Comparison of ENCODE assay signal across 9 cellular contexts in the genomic region with DNA sequence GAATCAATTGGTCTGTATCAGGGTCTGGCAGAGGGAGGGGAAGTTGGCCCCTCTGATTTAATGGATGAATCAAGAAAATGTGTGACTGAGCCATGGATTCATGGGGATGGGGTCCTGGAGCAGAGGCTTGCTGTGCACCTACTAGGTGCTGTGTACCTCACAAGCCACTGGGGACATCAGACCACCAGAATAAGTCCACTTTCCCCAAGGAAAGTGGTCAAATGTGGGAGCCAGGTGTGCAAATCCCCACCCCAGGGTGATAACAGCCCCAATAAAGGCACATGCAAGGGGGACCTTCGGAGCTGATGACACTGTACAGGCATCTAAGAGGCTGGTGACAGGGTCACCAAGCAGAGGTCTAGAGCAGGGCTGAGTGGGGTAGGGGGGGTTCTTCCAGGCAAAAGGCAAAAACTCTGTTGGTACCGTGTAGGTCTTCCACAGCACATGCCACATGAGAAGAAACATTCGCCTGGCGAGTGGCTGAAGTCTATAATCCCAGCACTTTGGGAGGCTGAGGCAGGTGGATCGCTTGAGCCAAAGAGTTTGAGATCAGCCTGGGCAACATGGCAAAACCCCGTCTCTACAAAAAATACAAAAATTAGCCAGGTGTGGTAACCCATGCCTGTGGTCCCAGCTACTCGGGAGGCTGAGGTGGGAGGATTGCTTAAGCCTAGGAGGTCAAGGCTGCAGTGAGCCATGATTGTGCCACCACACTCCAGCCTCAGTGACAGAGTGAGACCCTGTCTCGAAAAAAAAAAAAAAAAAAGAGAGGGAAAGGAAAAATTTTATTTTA. TPM values are rescaled to one million over a fixed set of nuclear protein-coding genes. Genes with fewer than 3 reads are reported as not detected.
DNase-seq lines count a peak whose midpoint lies in the region; ATAC-seq, FAIRE-seq and TF ChIP-seq lines count a peak whose summit lies in the region.
"Had no signal": no experiment of that assay in that cellular context is flagged by ENCODE, and none has a peak within 500 bp of the region (broad histone marks: within the 10 kb centered on the region; RNA-seq: fewer than 3 reads in every experiment).

No MANE protein-coding gene starts in this region.

- H3K36me3 ChIP-seq in CD8-positive, alpha-beta T cell (ENCODE audit: insufficient read depth, low read length), result no peaks in the 10 kb centered on the region
- H3K36me3 ChIP-seq in Loucy (ENCODE audit: insufficient read depth, low read length) (no peaks in the 10 kb centered on the region), pancreas (no peaks in the 10 kb centered on the region)

- no peak overlapping the region for H3K4me3 ChIP-seq in CD8-positive, alpha-beta T cell (ENCODE audit: low read depth, low read length)
- peak overlapping the region; percentile 51 for H3K4me3 ChIP-seq in Loucy (ENCODE audit: low read length, poor library complexity, severe bottlenecking)
- H3K4me3 ChIP-seq in coronary artery, result no peak overlapping the region
- H3K4me3 ChIP-seq in pancreas, result no peak overlapping the region

- H3K9me2 ChIP-seq in Loucy (replicated peaks; ENCODE audit: low read depth, low read length), result no peaks in the 10 kb centered on the region

- H3K27me3 Mint-ChIP-seq in CD8-positive, alpha-beta T cell (ENCODE audit: low read depth), result no peaks in the 10 kb centered on the region

- peak overlapping the region; percentile 62 for H3K9ac ChIP-seq in Loucy (ENCODE audit: low read depth, low read length, poor library complexity, severe bottlenecking)

- POLR2A ChIA-PET in CD8-positive, alpha-beta T cell (lab: Charles Lee), result interaction anchor here (0.8 to 2.8 kb wide), 8 partner anchors 17 to 121 kb away, joined by 3 to 10 read pairs (median 4); partner anchors contain the start of gene MYH9

- peak overlapping the region; percentile 58 for H3K4me3 Mint-ChIP-seq in CD8-positive, alpha-beta T cell

- peaks cover 64% of the 10 kb centered on the region for H3K4me1 ChIP-seq in CD8-positive, alpha-beta T cell (ENCODE audit: insufficient read depth, low read length)
- H3K4me1 ChIP-seq in Loucy (ENCODE audit: insufficient read depth, low read length, poor library complexity, severe bottlenecking) (peaks cover 74% of the 10 kb centered on the region), pancreas (peaks cover 20 to 65% (median 26%) of the 10 kb centered on the region in 3 donors)

- no peak for ATAC-seq in CD8-positive, alpha-beta T cell
- ATAC-seq in pancreas (no peak), GM21619 (IDR thresholded peaks at IDR 0.05; ENCODE audit: unreplicated experiment) (no peak)

- peaks cover 53% of the 10 kb centered on the region for H3K4me1 Mint-ChIP-seq in CD8-positive, alpha-beta T cell (ENCODE audit: low read depth)

- no peak for FAIRE-seq in pancreas (lab: Jason Lieb, UNC)

- H3K27ac ChIP-seq in CD8-positive, alpha-beta T cell (ENCODE audit: low read depth, low read length), result peak overlapping the region; percentile 47
- H3K27ac ChIP-seq in coronary artery (peak overlapping the region; percentile 88), pancreas (peak overlapping the region; percentile 73 to 98 (median 84))

- 84 to 90% methylated on average over 8 of the region's 8 CpGs for WGBS in pancreas, 2 donors

- H3K27me3 ChIP-seq in CD8-positive, alpha-beta T cell (ENCODE audit: insufficient read depth, low read length), result no peaks in the 10 kb centered on the region
- H3K27me3 ChIP-seq in Loucy (ENCODE audit: insufficient read depth, low read length, poor library complexity, severe bottlenecking) (no peaks in the 10 kb centered on the region), pancreas (no peaks in the 10 kb centered on the region)

- CTCF ChIA-PET in CD8-positive, alpha-beta T cell (lab: Charles Lee), result interaction anchor here (1.4 to 2.2 kb wide), 2 partner anchors 68 to 152 kb away, joined by 4 to 7 read pairs; no protein-coding TSS in a partner anchor

- no peak for TF ChIP-seq CTCF in CD8-positive, alpha-beta T cell (IDR thresholded peaks at IDR 0.05)
- TF ChIP-seq CTCF in Loucy (conservative IDR thresholded peaks at IDR 0.05; ENCODE audit: low read length) (0 out of 2 replicates have a peak, but pooled peaks have one; percentile 10), coronary artery (IDR thresholded peaks at IDR 0.05) (no peak), pancreas (IDR thresholded peaks at IDR 0.05) (no peak)

- H3K9me3 Mint-ChIP-seq in CD8-positive, alpha-beta T cell, result no peaks in the 10 kb centered on the region

- peaks cover 12% of the 10 kb centered on the region for H3K79me2 ChIP-seq in Loucy (ENCODE audit: insufficient read depth, low read length)

- no peaks in the 10 kb centered on the region for H3K36me3 Mint-ChIP-seq in CD8-positive, alpha-beta T cell

- H3K27ac Mint-ChIP-seq in CD8-positive, alpha-beta T cell, result peak overlapping the region; percentile 93

- no peaks in the 10 kb centered on the region for H4K20me1 ChIP-seq in Loucy (ENCODE audit: insufficient read depth, low read length, poor library complexity, severe bottlenecking)

- peak overlapping the region; percentile 67 for H3K4me2 ChIP-seq in Loucy (ENCODE audit: low read depth, low read length, poor library complexity, severe bottlenecking)

- no peak for DNase-seq in CD8-positive, alpha-beta T cell
- DNase-seq in coronary artery (ENCODE audit: low spot score) (no peak), pancreas (no peak), KG1 (lab: John Stamatoyannopoulos, UW) (no peak), GF-D8 (lab: John Stamatoyannopoulos, UW) (no peak), head of caudate nucleus (no peak)
- DNase-seq: NCI-H1930 had no signal

- H3F3A ChIP-seq in Loucy (ENCODE audit: low read depth), result peaks cover 10% of the 10 kb centered on the region

- intact Hi-C loops in CD8-positive, alpha-beta T cell (cut with DNase I, micrococcal nuclease), result loop anchor here (5.0 kb wide), 2 partner anchors 45 to 85 kb away; no protein-coding TSS in a partner anchor
- intact Hi-C loops in pancreas (cut with DNase I), result loop anchor here in 1 of 3 donors (10.0 kb wide), 1 partner anchor 48 kb away; no protein-coding TSS in a partner anchor
- intact Hi-C loops in head of caudate nucleus (cut with DNase I), result loop anchor here (5.0 kb wide), 1 partner anchor 55 kb away; no protein-coding TSS in a partner anchor

- H3K9me3 ChIP-seq in CD8-positive, alpha-beta T cell (ENCODE audit: low read length), result no peaks in the 10 kb centered on the region
- no peaks in the 10 kb centered on the region for H3K9me3 ChIP-seq in Loucy (ENCODE audit: insufficient read depth, low read depth, low read length)
- H3K9me3 ChIP-seq in pancreas, result no peaks in the 10 kb centered on the region

- H2AFZ ChIP-seq in Loucy (ENCODE audit: low read length), result no peak overlapping the region

RNA-seq across cellular contexts. Expression of gene TXN2, which starts 28.8 kb away (rescaled TPM):
- total RNA-seq in CD8-positive, alpha-beta T cell, result 10 to 100 TPM; 24.4 to 29.0 TPM
- total RNA-seq in pancreas, result 10 to 100 TPM; 20.4 to 33.6 (median 30.5) TPM
- 10 to 100 TPM; 43.1 to 49.5 TPM for polyA plus RNA-seq in pancreas

RNA-seq across cellular contexts. Expression of gene FOXRED2, which starts 54.2 kb away (rescaled TPM):
- total RNA-seq in CD8-positive, alpha-beta T cell, result 1 to 10 TPM; 2.1 TPM
- total RNA-seq in pancreas, result 1 to 10 TPM; 3.9 to 6.0 (median 5.3) TPM
- 1 to 10 TPM; 2.0 to 3.5 TPM for polyA plus RNA-seq in pancreas
